Comparison of ENCODE assay signal across 13 cellular contexts in genomic region chr16:67458121-67458641, GRCh38. TPM values are rescaled to one million over a fixed set of nuclear protein-coding genes. Genes with fewer than 3 reads are reported as not detected.
DNase-seq lines count a peak whose midpoint lies in the region; ATAC-seq and TF ChIP-seq lines count a peak whose summit lies in the region.
"Had no signal": no experiment of that assay in that cellular context is flagged by ENCODE, and none has a peak within 500 bp of the region (broad histone marks: within the 10 kb centered on the region; RNA-seq: fewer than 3 reads in every experiment).

No MANE protein-coding gene starts in this region.

- H3K4me1 ChIP-seq in muscle layer of colon (ENCODE audit: insufficient read depth, low read length) (peaks cover 79% of the 10 kb centered on the region), stomach smooth muscle (ENCODE audit: control insufficient read depth, insufficient read depth, low read length) (peaks cover 68% of the 10 kb centered on the region)

- H3K27me3 Mint-ChIP-seq in effector memory CD8-positive, alpha-beta T cell = no peaks in the 10 kb centered on the region
- peaks cover 3% of the 10 kb centered on the region for H3K27me3 Mint-ChIP-seq in glutamatergic neuron (ENCODE audit: unreplicated experiment)
- H3K27me3 Mint-ChIP-seq: activated CD4-positive, alpha-beta T cell treated with anti-CD3 and anti-CD28 coated beads, Interleukin-2, amount 10 ng/mL, durations not matched to agents 24 days and 14 days; naive thymus-derived CD8-positive, alpha-beta T cell had no signal

- peaks cover 39% of the 10 kb centered on the region for H3K36me3 Mint-ChIP-seq in effector memory CD8-positive, alpha-beta T cell (ENCODE audit: insufficient read depth)
- H3K36me3 Mint-ChIP-seq in glutamatergic neuron (ENCODE audit: unreplicated experiment) = no peaks in the 10 kb centered on the region

- no peak overlapping the region for H3K4me3 Mint-ChIP-seq in effector memory CD8-positive, alpha-beta T cell
- no peak overlapping the region for H3K4me3 Mint-ChIP-seq in glutamatergic neuron (ENCODE audit: unreplicated experiment)
- H3K4me3 Mint-ChIP-seq: activated CD4-positive, alpha-beta T cell treated with anti-CD3 and anti-CD28 coated beads, Interleukin-2, amount 10 ng/mL, durations not matched to agents 24 days and 14 days; activated T-helper 1 cell treated with anti-CD3 and anti-CD28 coated beads, Interleukin-12 subunit alpha, Interleukin-12 subunit beta, Interleukin-2, Interleukin-4 antibody, amounts not matched to agents 30 ng/mL and 10 ng/mL and 1 ng/mL, durations not matched to agents 14 hours and 24 hours and 36 hours had no signal

- ATAC-seq in effector memory CD8-positive, alpha-beta T cell (replicated peaks) = no peak
- no peak for ATAC-seq in GM18520 (IDR thresholded peaks at IDR 0.05; ENCODE audit: unreplicated experiment)
- ATAC-seq: esophagus mucosa; naive thymus-derived CD8-positive, alpha-beta T cell had no signal

- H3K27ac Mint-ChIP-seq in effector memory CD8-positive, alpha-beta T cell = peak overlapping the region; percentile 39 to 92
- H3K27ac Mint-ChIP-seq in glutamatergic neuron (ENCODE audit: unreplicated experiment) = no peak overlapping the region
- H3K27ac Mint-ChIP-seq: activated T-helper 1 cell treated with anti-CD3 and anti-CD28 coated beads, Interleukin-12 subunit alpha, Interleukin-12 subunit beta, Interleukin-2, Interleukin-4 antibody, amounts not matched to agents 30 ng/mL and 10 ng/mL and 1 ng/mL, durations not matched to agents 14 hours and 24 hours and 36 hours had no signal

- H3K9ac ChIP-seq in muscle layer of colon (ENCODE audit: low read length) = peak overlapping the region; percentile 14
- H3K9ac ChIP-seq in stomach smooth muscle (ENCODE audit: low read length in 2 of 2) = peak overlapping the region; percentile 6 to 60

- H3K27ac ChIP-seq in muscle layer of colon (ENCODE audit: low read depth, low read length) = peak overlapping the region; percentile 45
- peak overlapping the region; percentile 75 for H3K27ac ChIP-seq in stomach smooth muscle (ENCODE audit: low read length)

- H3K4me1 Mint-ChIP-seq in effector memory CD8-positive, alpha-beta T cell (ENCODE audit: low read depth in 2 of 2) = peaks cover 32 to 48% of the 10 kb centered on the region in 2 donors
- peaks cover 32% of the 10 kb centered on the region for H3K4me1 Mint-ChIP-seq in glutamatergic neuron (ENCODE audit: low read depth, unreplicated experiment)

- H3K9me3 ChIP-seq in muscle layer of colon (ENCODE audit: low read length) (no peaks in the 10 kb centered on the region), stomach smooth muscle (ENCODE audit: control insufficient read depth in 2 of 2, low read length in 2 of 2) (no peaks in the 10 kb centered on the region)

- TF ChIP-seq CTCF in glutamatergic neuron (IDR thresholded peaks at IDR 0.05; ENCODE audit: partially characterized antibody, unreplicated experiment) = no peak

- H3K9me3 Mint-ChIP-seq in effector memory CD8-positive, alpha-beta T cell = no peaks in the 10 kb centered on the region
- H3K9me3 Mint-ChIP-seq in glutamatergic neuron (ENCODE audit: unreplicated experiment) = peaks cover 5% of the 10 kb centered on the region
- H3K9me3 Mint-ChIP-seq: activated CD4-positive, alpha-beta T cell treated with anti-CD3 and anti-CD28 coated beads, Interleukin-2, amount 10 ng/mL, durations not matched to agents 24 days and 14 days; activated T-helper 1 cell treated with anti-CD3 and anti-CD28 coated beads, Interleukin-12 subunit alpha, Interleukin-12 subunit beta, Interleukin-2, Interleukin-4 antibody, amounts not matched to agents 30 ng/mL and 10 ng/mL and 1 ng/mL, durations not matched to agents 14 hours and 24 hours and 36 hours; naive thymus-derived CD8-positive, alpha-beta T cell had no signal

- H3K36me3 ChIP-seq in muscle layer of colon (ENCODE audit: insufficient read depth, low read length) = peaks cover 3% of the 10 kb centered on the region
- peaks cover 2 to 5% of the 10 kb centered on the region in 2 donors for H3K36me3 ChIP-seq in stomach smooth muscle (ENCODE audit: control insufficient read depth in 2 of 2, insufficient read depth in 2 of 2, low read length in 2 of 2)

- DNase-seq in LHCN-M2 (ENCODE audit: low read depth) (peak; percentile 34), glutamatergic neuron (no peak), ureter (ENCODE audit: low spot score) (no peak)
- DNase-seq in effector memory CD8-positive, alpha-beta T cell = no peak
- no peak for DNase-seq in activated naive CD4-positive, alpha-beta T cell treated with anti-CD3 and anti-CD28 coated beads, Interleukin-2, amount 50 U/mL, for 16 hours
- DNase-seq: activated CD4-positive, alpha-beta T cell treated with anti-CD3 and anti-CD28 coated beads, Interleukin-2, amount 10 ng/mL, durations not matched to agents 24 days and 14 days; naive thymus-derived CD8-positive, alpha-beta T cell had no signal

- H3K27me3 ChIP-seq in muscle layer of colon (ENCODE audit: control insufficient read depth in 1 of 2, insufficient read depth in 2 of 2, low read length in 2 of 2) (no peaks in the 10 kb centered on the region), stomach smooth muscle (ENCODE audit: control insufficient read depth in 1 of 2, insufficient read depth in 2 of 2, low read length in 2 of 2) (no peaks in the 10 kb centered on the region)

- H3K4me3 ChIP-seq in muscle layer of colon (ENCODE audit: low read depth in 1 of 2, low read length in 2 of 2) = no peak overlapping the region
- H3K4me3 ChIP-seq in stomach smooth muscle (ENCODE audit: low read length in 2 of 2) = peak overlapping the region in 1 of 2 donors; percentile 29

RNA-seq across cellular contexts. Expression of gene ATP6V0D1, which starts 22.8 kb away (rescaled TPM):
- total RNA-seq in LHCN-M2 (2014; rRNA removed) (147 and 156 TPM in 2 replicates), glutamatergic neuron (ENCODE audit: unreplicated experiment) (111 TPM), ureter (89.2 TPM)
- 196 TPM for polyA plus RNA-seq in LHCN-M2 (2012)

RNA-seq across cellular contexts. Expression of gene AGRP, which starts 25.2 kb away (rescaled TPM):
- total RNA-seq in LHCN-M2 (2014; rRNA removed) (not detected in 2 replicates), glutamatergic neuron (ENCODE audit: unreplicated experiment) (not detected), ureter (not detected)
- 0.09 TPM for polyA plus RNA-seq in LHCN-M2 (2012)
- total RNA-seq: activated CD4-positive, alpha-beta T cell treated with anti-CD3 and anti-CD28 coated beads, Interleukin-2, amount 10 ng/mL, durations not matched to agents 24 days and 14 days; activated T-helper 1 cell treated with anti-CD3 and anti-CD28 coated beads, Interleukin-12 subunit alpha, Interleukin-12 subunit beta, Interleukin-2, Interleukin-4 antibody, amounts not matched to agents 30 ng/mL and 10 ng/mL and 1 ng/mL, durations not matched to agents 14 hours and 24 hours and 36 hours; esophagus mucosa; H4; naive thymus-derived CD8-positive, alpha-beta T cell had no signal
- polyA plus RNA-seq: naive thymus-derived CD8-positive, alpha-beta T cell had no signal

RNA-seq across cellular contexts. Expression of gene HSD11B2, which starts 27.3 kb away (rescaled TPM):
- total RNA-seq in LHCN-M2 (2014; rRNA removed) = 0.17 and 0.58 TPM in 2 replicates
- polyA plus RNA-seq in LHCN-M2 (2012) = 0.09 TPM
- total RNA-seq in glutamatergic neuron (ENCODE audit: unreplicated experiment) = 6.0 TPM
- 5.6 TPM for total RNA-seq in ureter
- total RNA-seq: naive thymus-derived CD8-positive, alpha-beta T cell had no signal
- polyA plus RNA-seq: naive thymus-derived CD8-positive, alpha-beta T cell had no signal

RNA-seq across cellular contexts. Expression of gene ZDHHC1, which starts 41.9 kb away (rescaled TPM):
- 9.9 and 13.5 TPM in 2 replicates for total RNA-seq in LHCN-M2 (2014; rRNA removed)
- polyA plus RNA-seq in LHCN-M2 (2012) = 6.9 TPM
- 4.6 TPM for total RNA-seq in glutamatergic neuron (ENCODE audit: unreplicated experiment)
- total RNA-seq in ureter = 14.3 TPM
